In the genomic region with DNA sequence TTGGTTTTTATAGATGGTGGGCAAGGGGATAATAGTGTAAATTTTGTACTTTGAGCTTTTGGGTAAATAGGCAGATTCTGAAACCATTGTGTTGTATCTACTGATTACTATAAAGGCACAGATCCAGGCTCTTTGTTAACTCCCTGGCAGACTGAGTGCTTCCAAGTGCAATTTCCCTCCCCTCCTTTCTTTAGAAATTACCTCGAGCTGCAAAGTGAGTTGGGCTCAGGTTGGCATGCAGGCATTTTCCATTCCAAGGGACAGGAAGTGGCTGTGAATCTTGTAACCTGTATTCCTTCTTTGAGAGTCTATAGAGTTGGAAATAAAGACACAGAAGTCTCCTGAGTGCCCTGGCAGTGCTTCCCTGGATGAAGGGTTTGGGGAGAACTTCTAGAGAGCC, we compare ENCODE assay signal across 22 cellular contexts.
"Had no signal": no experiment of that assay in that cellular context is flagged by ENCODE, and none has a peak within 500 bp of the region (broad histone marks: within the 10 kb centered on the region; RNA-seq: fewer than 3 reads in every experiment).

No MANE protein-coding gene starts in this region.

- DNase-seq: activated CD4-positive, alpha-beta memory T cell treated with anti-CD3 and anti-CD28 coated beads for 36 hours; activated CD4-positive, alpha-beta T cell treated with anti-CD3 and anti-CD28 coated beads for 48 hours; activated effector memory CD4-positive, alpha-beta T cell treated with anti-CD3 and anti-CD28 coated beads, Interleukin-2, amount 50 U/mL, for 16 hours; activated naive CD4-positive, alpha-beta T cell treated with anti-CD3 and anti-CD28 coated beads, Interleukin-2, amount 50 U/mL, for 16 hours; activated naive CD8-positive, alpha-beta T cell treated with anti-CD3 and anti-CD28 coated beads, Interleukin-2, amount 50 U/mL, for 24 hours; activated T-cell treated with anti-CD3 and anti-CD28 coated beads, Interleukin-2, amount 50 U/mL, for 72 hours; effector CD4-positive, alpha-beta T cell; erythroblast; heart right ventricle; immature natural killer cell; kidney glomerular epithelial cell; left ventricle myocardium inferior; midbrain; natural killer cell; nucleus accumbens; stimulated activated CD4-positive, alpha-beta T cell treated with anti-CD3 and anti-CD28 coated beads, Interleukin-1b, Interleukin-23, amount 100 ng/mL, for 48 hours; stimulated activated naive CD8-positive, alpha-beta T cell treated with anti-CD3 and anti-CD28 coated beads, Interleukin-15, amount 100 ng/mL, for 72 hours; T-helper 17 cell had no signal

- H3K27me3 Mint-ChIP-seq: activated CD4-positive, alpha-beta memory T cell treated with anti-CD3 and anti-CD28 coated beads for 36 hours; dendritic cell treated with granulocyte-macrophage colony-stimulating factor and Interleukin-4, amounts not matched to agents 40 ng/mL and 50 ng/mL, for 4 days; stimulated activated naive CD8-positive, alpha-beta T cell treated with anti-CD3 and anti-CD28 coated beads, Interleukin-15, amount 100 ng/mL, for 72 hours; T-helper 17 cell had no signal

- H3K4me1 ChIP-seq: heart right ventricle, left ventricle myocardium inferior, parathyroid adenoma had no signal

- H3K9me3 Mint-ChIP-seq: activated CD4-positive, alpha-beta memory T cell treated with anti-CD3 and anti-CD28 coated beads for 36 hours; dendritic cell treated with granulocyte-macrophage colony-stimulating factor and Interleukin-4, amounts not matched to agents 40 ng/mL and 50 ng/mL, for 4 days; immature natural killer cell; natural killer cell; stimulated activated effector memory CD8-positive, alpha-beta T cell treated with anti-CD3 and anti-CD28 coated beads, Interleukin-12 subunit alpha, Interleukin-12 subunit beta, amount 100 ng/mL, for 72 hours had no signal

- H3K9ac ChIP-seq: parathyroid adenoma had no signal

- H3K27ac ChIP-seq: heart right ventricle, left ventricle myocardium inferior, parathyroid adenoma, tibial nerve had no signal

- H3K27me3 ChIP-seq: heart right ventricle, tibial nerve had no signal

- H3K79me2 ChIP-seq: parathyroid adenoma had no signal

- H2AFZ ChIP-seq: parathyroid adenoma had no signal

- H3K27ac Mint-ChIP-seq: activated CD4-positive, alpha-beta memory T cell treated with anti-CD3 and anti-CD28 coated beads for 36 hours; activated naive CD8-positive, alpha-beta T cell treated with anti-CD3 and anti-CD28 coated beads, Interleukin-2, amount 50 U/mL, for 24 hours; activated T-cell treated with anti-CD3 and anti-CD28 coated beads, Interleukin-2, amount 50 U/mL, for 72 hours; dendritic cell treated with granulocyte-macrophage colony-stimulating factor and Interleukin-4, amounts not matched to agents 40 ng/mL and 50 ng/mL, for 4 days; natural killer cell; stimulated activated effector memory CD8-positive, alpha-beta T cell treated with anti-CD3 and anti-CD28 coated beads, Interleukin-12 subunit alpha, Interleukin-12 subunit beta, amount 100 ng/mL, for 72 hours; stimulated activated naive CD8-positive, alpha-beta T cell treated with anti-CD3 and anti-CD28 coated beads, Interleukin-15, amount 100 ng/mL, for 72 hours; T-helper 17 cell had no signal

- H3K4me3 Mint-ChIP-seq: activated CD4-positive, alpha-beta memory T cell treated with anti-CD3 and anti-CD28 coated beads for 36 hours; activated naive CD8-positive, alpha-beta T cell treated with anti-CD3 and anti-CD28 coated beads, Interleukin-2, amount 50 U/mL, for 24 hours; activated T-cell treated with anti-CD3 and anti-CD28 coated beads, Interleukin-2, amount 50 U/mL, for 72 hours; dendritic cell treated with granulocyte-macrophage colony-stimulating factor and Interleukin-4, amounts not matched to agents 40 ng/mL and 50 ng/mL, for 4 days; immature natural killer cell; natural killer cell; stimulated activated effector memory CD8-positive, alpha-beta T cell treated with anti-CD3 and anti-CD28 coated beads, Interleukin-12 subunit alpha, Interleukin-12 subunit beta, amount 100 ng/mL, for 72 hours; stimulated activated naive CD8-positive, alpha-beta T cell treated with anti-CD3 and anti-CD28 coated beads, Interleukin-15, amount 100 ng/mL, for 72 hours; T-helper 17 cell had no signal

- ATAC-seq: activated naive CD8-positive, alpha-beta T cell treated with anti-CD3 and anti-CD28 coated beads, Interleukin-2, amount 50 U/mL, for 24 hours; activated T-cell treated with anti-CD3 and anti-CD28 coated beads, Interleukin-2, amount 50 U/mL, for 72 hours; heart right ventricle; natural killer cell; stimulated activated effector memory CD8-positive, alpha-beta T cell treated with anti-CD3 and anti-CD28 coated beads, Interleukin-12 subunit alpha, Interleukin-12 subunit beta, amount 100 ng/mL, for 72 hours; stimulated activated naive CD8-positive, alpha-beta T cell treated with anti-CD3 and anti-CD28 coated beads, Interleukin-15, amount 100 ng/mL, for 72 hours; T-helper 17 cell had no signal

- H3K36me3 Mint-ChIP-seq: activated CD4-positive, alpha-beta memory T cell treated with anti-CD3 and anti-CD28 coated beads for 36 hours; immature natural killer cell; natural killer cell; stimulated activated effector memory CD8-positive, alpha-beta T cell treated with anti-CD3 and anti-CD28 coated beads, Interleukin-12 subunit alpha, Interleukin-12 subunit beta, amount 100 ng/mL, for 72 hours had no signal
